ENCODE assay signal across 1 cellular context in genomic region chr4:108163352-108163751, GRCh38.
TF ChIP-seq lines count a peak whose summit lies in the region.

No MANE protein-coding gene starts in this region.

TF ChIP-seq in IMR-90, 13 proteins besides CTCF, POLR2A, EP300 and RAD21:
- TF ChIP-seq MAFK (IDR thresholded peaks at IDR 0.05; ENCODE audit: low read depth, low read length), result peak; percentile 85
- no peak for TF ChIP-seq FOS (IDR thresholded peaks at IDR 0.05; ENCODE audit: low read depth, low read length)
- TF ChIP-seq CHD1 (IDR thresholded peaks at IDR 0.05; ENCODE audit: low read depth, low read length), result no peak
TF ChIP-seq in IMR-90: peak in this region for 1.
